In genomic region chr22:27300661-27301285, GRCh38 we compare ENCODE assay signal across 29 cellular contexts.
"Had no signal": no experiment of that assay in that cellular context is flagged by ENCODE, and none has a peak within 500 bp of the region (broad histone marks: within the 10 kb centered on the region; RNA-seq: fewer than 3 reads in every experiment).

No MANE protein-coding gene starts in this region.

- H3K9me3 ChIP-seq: esophagus muscularis mucosa, gastrocnemius medialis had no signal

- H3K36me3 ChIP-seq: esophagus muscularis mucosa, gastrocnemius medialis had no signal

- FAIRE-seq: astrocyte, colon had no signal

- H3K9me3 Mint-ChIP-seq: activated CD4-positive, alpha-beta memory T cell treated with anti-CD3 and anti-CD28 coated beads, Interleukin-2, amount 10 ng/mL, durations not matched to agents 7 days and 5 days; activated CD4-positive, alpha-beta T cell treated with anti-CD3 and anti-CD28 coated beads, Interleukin-2, amount 10 ng/mL, durations not matched to agents 7 days and 5 days; activated T-cell treated with anti-CD3 and anti-CD28 coated beads, Interleukin-2, amount 50 U/mL, for 24 hours; activated T-cell treated with anti-CD3 and anti-CD28 coated beads, Interleukin-2, amount 50 U/mL, for 72 hours; effector memory CD8-positive, alpha-beta T cell had no signal

- H3K4me1 ChIP-seq: foreskin keratinocyte, gastrocnemius medialis had no signal

- H3K4me1 Mint-ChIP-seq: activated CD4-positive, alpha-beta memory T cell treated with anti-CD3 and anti-CD28 coated beads, Interleukin-2, amount 10 ng/mL, durations not matched to agents 7 days and 5 days; activated CD4-positive, alpha-beta T cell treated with anti-CD3 and anti-CD28 coated beads for 36 hours; activated CD4-positive, alpha-beta T cell treated with anti-CD3 and anti-CD28 coated beads, Interleukin-2, amount 10 ng/mL, durations not matched to agents 7 days and 5 days had no signal

- H3K36me3 Mint-ChIP-seq: activated naive CD8-positive, alpha-beta T cell had no signal

- DNase-seq: activated CD4-positive, alpha-beta memory T cell treated with anti-CD3 and anti-CD28 coated beads, Interleukin-2, amount 10 ng/mL, durations not matched to agents 7 days and 5 days; activated CD4-positive, alpha-beta T cell treated with anti-CD3 and anti-CD28 coated beads for 36 hours; activated CD4-positive, alpha-beta T cell treated with anti-CD3 and anti-CD28 coated beads, Interleukin-2, amount 10 ng/mL, durations not matched to agents 7 days and 5 days; activated CD4-positive, alpha-beta T cell treated with anti-CD3 and anti-CD28 coated beads, Interleukin-2, amount 50 U/mL, for 4 hours; activated CD4-positive, CD25-positive, alpha-beta regulatory T cell; activated CD4-positive, CD25-positive, alpha-beta regulatory T cell treated with anti-CD3 and anti-CD28 coated beads, Interleukin-2, amount 50 U/mL, for 72 hours; activated CD8-positive, alpha-beta memory T cell treated with anti-CD3 and anti-CD28 coated beads, Interleukin-2, amount 50 U/mL, for 48 hours; activated effector memory CD4-positive, alpha-beta T cell treated with Interleukin-2 at 50 U/mL for 16 hours; activated gamma-delta T cell treated with Interleukin-2 at 50 U/mL for 16 hours; activated naive CD4-positive, alpha-beta T cell treated with anti-CD3 and anti-CD28 coated beads, Interleukin-2, amount 50 U/mL, for 16 hours; activated naive CD4-positive, alpha-beta T cell treated with Interleukin-2 at 50 U/mL for 16 hours; activated T-cell treated with anti-CD3 and anti-CD28 coated beads for 4 hours; activated T-cell treated with anti-CD3 and anti-CD28 coated beads, Interleukin-2, amount 50 U/mL, for 24 hours; activated T-cell treated with anti-CD3 and anti-CD28 coated beads, Interleukin-2, amount 50 U/mL, for 72 hours; amniotic stem cell; anterior cingulate cortex; caudate nucleus; cortex of kidney; dermis blood vessel endothelial cell; effector CD4-positive, alpha-beta T cell; effector memory CD8-positive, alpha-beta T cell; erythroblast; foreskin keratinocyte; gastrocnemius medialis; T-helper 2 cell had no signal

- H3K27ac ChIP-seq: esophagus muscularis mucosa, foreskin keratinocyte, gastrocnemius medialis had no signal

- ATAC-seq: activated CD4-positive, alpha-beta T cell treated with anti-CD3 and anti-CD28 coated beads for 36 hours; activated T-cell treated with anti-CD3 and anti-CD28 coated beads, Interleukin-2, amount 50 U/mL, for 72 hours; effector memory CD8-positive, alpha-beta T cell; foreskin keratinocyte; gastrocnemius medialis had no signal

- H3K4me3 ChIP-seq: esophagus muscularis mucosa, gastrocnemius medialis had no signal

- H3K27ac Mint-ChIP-seq: activated CD4-positive, alpha-beta memory T cell treated with anti-CD3 and anti-CD28 coated beads, Interleukin-2, amount 10 ng/mL, durations not matched to agents 7 days and 5 days; activated CD4-positive, alpha-beta T cell treated with anti-CD3 and anti-CD28 coated beads for 36 hours; activated CD4-positive, alpha-beta T cell treated with anti-CD3 and anti-CD28 coated beads, Interleukin-2, amount 10 ng/mL, durations not matched to agents 7 days and 5 days; activated naive CD8-positive, alpha-beta T cell; activated T-cell treated with anti-CD3 and anti-CD28 coated beads, Interleukin-2, amount 50 U/mL, for 24 hours; activated T-cell treated with anti-CD3 and anti-CD28 coated beads, Interleukin-2, amount 50 U/mL, for 72 hours had no signal

- H3K4me3 Mint-ChIP-seq: activated CD4-positive, alpha-beta memory T cell treated with anti-CD3 and anti-CD28 coated beads, Interleukin-2, amount 10 ng/mL, durations not matched to agents 7 days and 5 days; activated CD4-positive, alpha-beta T cell treated with anti-CD3 and anti-CD28 coated beads for 36 hours; activated CD4-positive, alpha-beta T cell treated with anti-CD3 and anti-CD28 coated beads, Interleukin-2, amount 10 ng/mL, durations not matched to agents 7 days and 5 days; activated naive CD8-positive, alpha-beta T cell; activated T-cell treated with anti-CD3 and anti-CD28 coated beads, Interleukin-2, amount 50 U/mL, for 24 hours; activated T-cell treated with anti-CD3 and anti-CD28 coated beads, Interleukin-2, amount 50 U/mL, for 72 hours; effector memory CD8-positive, alpha-beta T cell had no signal
